In the genomic region with DNA sequence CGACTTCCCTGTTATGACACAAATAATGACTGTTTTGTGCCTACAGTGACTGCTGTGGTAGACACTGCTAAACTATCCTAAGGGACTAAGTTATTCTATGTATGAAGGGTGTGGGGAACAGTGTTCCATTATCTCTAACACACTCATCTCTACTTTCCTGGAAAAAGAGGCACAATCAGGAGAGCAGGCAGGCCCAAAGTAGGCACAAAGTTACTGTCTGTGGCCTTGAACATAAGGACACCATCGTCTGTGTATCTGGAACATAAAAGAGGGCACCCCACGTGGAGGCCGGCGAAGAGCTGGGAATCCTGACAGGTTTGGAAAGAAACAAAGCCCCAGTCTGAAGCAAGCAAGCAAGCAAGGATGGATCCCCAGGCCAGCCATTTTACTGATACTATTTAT, we compare ENCODE assay signal across 11 cellular contexts. TPM values are rescaled to one million over a fixed set of nuclear protein-coding genes. Genes with fewer than 3 reads are reported as not detected.
DNase-seq lines count a peak whose midpoint lies in the region; ATAC-seq and TF ChIP-seq lines count a peak whose summit lies in the region.
"Had no signal": no experiment of that assay in that cellular context is flagged by ENCODE, and none has a peak within 500 bp of the region (broad histone marks: within the 10 kb centered on the region; RNA-seq: fewer than 3 reads in every experiment).

No MANE protein-coding gene starts in this region.

- H3K27me3 ChIP-seq in right cardiac atrium (ENCODE audit: control insufficient read depth, insufficient read depth) (no peaks in the 10 kb centered on the region), stomach (no peaks in the 10 kb centered on the region), tibial artery (no peaks in the 10 kb centered on the region)

- DNase-seq in activated naive CD4-positive, alpha-beta T cell treated with anti-CD3 and anti-CD28 coated beads, Interleukin-2, amount 10 ng/mL, durations not matched to agents 7 days and 5 days, result no peak
- DNase-seq in activated naive CD4-positive, alpha-beta T cell treated with anti-CD3 and anti-CD28 coated beads, Interleukin-2, amount 50 U/mL, for 72 hours (ENCODE audit: low spot score in 2 of 2), result no peak
- no peak for DNase-seq in right cardiac atrium
- DNase-seq in stomach, result no peak
- no peak for DNase-seq in SHP77 treated with DMSO at 0.1 percent for 48 hours (lab: John Stamatoyannopoulos, UW)
- no peak for DNase-seq in tibial artery
- DNase-seq in NCI-H1436 (lab: John Stamatoyannopoulos, UW), result no peak
- DNase-seq: NCI-H187 treated with DMSO at 0.1 percent for 48 hours had no signal

- TF ChIP-seq POLR2A in stomach (IDR thresholded peaks at IDR 0.05), result no peak

- TF ChIP-seq CTCF in VCaP (conservative IDR thresholded peaks at IDR 0.05), result no peak
- no peak for TF ChIP-seq CTCF in stomach (IDR thresholded peaks at IDR 0.05)
- TF ChIP-seq CTCF in tibial artery (IDR thresholded peaks at IDR 0.05), result no peak

- 70% methylated on average over 5 of the region's 5 CpGs for WGBS in right cardiac atrium
- 56 to 73% (median 60%) methylated on average over 5 of the region's 5 CpGs for WGBS in stomach, 5 donors

- H3K4me3 ChIP-seq in right cardiac atrium (ENCODE audit: low read length), result peak overlapping the region; percentile 48
- H3K4me3 ChIP-seq in stomach, result peak overlapping the region in 2 of 4 donors; percentile 100
- H3K4me3 ChIP-seq in tibial artery, result no peak overlapping the region

- no peak overlapping the region for H3K27ac Mint-ChIP-seq in activated naive CD4-positive, alpha-beta T cell treated with anti-CD3 and anti-CD28 coated beads, Interleukin-2, amount 10 ng/mL, durations not matched to agents 7 days and 5 days
- peak overlapping the region in 1 of 2 donors; percentile 22 for H3K27ac Mint-ChIP-seq in activated naive CD4-positive, alpha-beta T cell treated with anti-CD3 and anti-CD28 coated beads, Interleukin-2, amount 50 U/mL, for 72 hours

- intact Hi-C loops in right cardiac atrium (cut with DNase I), result loop anchor here in 1 of 4 donors (10.0 kb wide), 1 partner anchor 131 kb away; a partner anchor contains a TSS
- intact Hi-C loops in stomach (cut with DNase I; ENCODE audit: low total_unique reads), result loop anchor here (5.0 kb wide), 1 partner anchor 119 kb away; no protein-coding TSS in a partner anchor
- intact Hi-C loops in tibial artery (cut with DNase I; ENCODE audit: low total_unique reads), result loop anchor here (5.0 to 10.0 kb wide), 2 partner anchors 121 to 229 kb away; a partner anchor contains a TSS

- H3K4me1 Mint-ChIP-seq in activated naive CD4-positive, alpha-beta T cell treated with anti-CD3 and anti-CD28 coated beads, Interleukin-2, amount 10 ng/mL, durations not matched to agents 7 days and 5 days, result peaks cover 32% of the 10 kb centered on the region

- H3K27ac ChIP-seq in VCaP (peak overlapping the region; percentile 83; the same call in 1 of the 2 replicates), right cardiac atrium (ENCODE audit: low read length) (peak overlapping the region; percentile 82), stomach (peak overlapping the region; percentile 51 to 89 (median 83)), tibial artery (no peak overlapping the region)

- CTCF ChIA-PET in activated naive CD4-positive, alpha-beta T cell treated with anti-CD3 and anti-CD28 coated beads, Interleukin-2, amount 10 ng/mL, durations not matched to agents 7 days and 5 days (lab: Charles Lee), result interaction anchor here (0.7 to 2.9 kb wide), 5 partner anchors 10 to 551 kb away, joined by 3 to 13 read pairs (median 6); a partner anchor contains a TSS

- H3K36me3 ChIP-seq in stomach, result peaks cover 15 to 31% (median 18%) of the 10 kb centered on the region in 4 donors
- peaks cover 5 to 21% (median 14%) of the 10 kb centered on the region in 3 donors for H3K36me3 ChIP-seq in tibial artery

- H3K9me3 ChIP-seq in right cardiac atrium (ENCODE audit: control insufficient read depth, low read length) (no peaks in the 10 kb centered on the region), stomach (no peaks in the 10 kb centered on the region), tibial artery (no peaks in the 10 kb centered on the region)

- peaks cover 8% of the 10 kb centered on the region for H3K36me3 Mint-ChIP-seq in activated naive CD4-positive, alpha-beta T cell treated with anti-CD3 and anti-CD28 coated beads, Interleukin-2, amount 10 ng/mL, durations not matched to agents 7 days and 5 days
- H3K36me3 Mint-ChIP-seq in activated naive CD4-positive, alpha-beta T cell treated with anti-CD3 and anti-CD28 coated beads, Interleukin-2, amount 50 U/mL, for 72 hours, result peaks cover 0 to 4% of the 10 kb centered on the region in 2 donors

- peaks cover 4% of the 10 kb centered on the region for H3K4me1 ChIP-seq in right cardiac atrium (ENCODE audit: control insufficient read depth, insufficient read depth, low read length)
- H3K4me1 ChIP-seq in stomach, result peaks cover 21 to 40% (median 32%) of the 10 kb centered on the region in 4 donors
- peaks cover 0 to 16% (median 10%) of the 10 kb centered on the region in 4 donors for H3K4me1 ChIP-seq in tibial artery

- H3K27me3 Mint-ChIP-seq in activated naive CD4-positive, alpha-beta T cell treated with anti-CD3 and anti-CD28 coated beads, Interleukin-2, amount 10 ng/mL, durations not matched to agents 7 days and 5 days, result peaks cover 23% of the 10 kb centered on the region

- H3K9me3 Mint-ChIP-seq in activated naive CD4-positive, alpha-beta T cell treated with anti-CD3 and anti-CD28 coated beads, Interleukin-2, amount 10 ng/mL, durations not matched to agents 7 days and 5 days, result no peaks in the 10 kb centered on the region
- H3K9me3 Mint-ChIP-seq in activated naive CD4-positive, alpha-beta T cell treated with anti-CD3 and anti-CD28 coated beads, Interleukin-2, amount 50 U/mL, for 72 hours, result no peaks in the 10 kb centered on the region

- ATAC-seq in activated naive CD4-positive, alpha-beta T cell treated with anti-CD3 and anti-CD28 coated beads, Interleukin-2, amount 50 U/mL, for 72 hours, result no peak
- ATAC-seq in right cardiac atrium, result no peak
- ATAC-seq: left lobe of liver had no signal

- no peak for TF ChIP-seq EP300 in stomach (IDR thresholded peaks at IDR 0.05)

- peak overlapping the region; percentile 100 for H3K4me3 Mint-ChIP-seq in activated naive CD4-positive, alpha-beta T cell treated with anti-CD3 and anti-CD28 coated beads, Interleukin-2, amount 10 ng/mL, durations not matched to agents 7 days and 5 days

RNA-seq across cellular contexts. Expression of a gene that starts 1.5 kb away (rescaled TPM):
- 10 to 100 TPM in 1 of 2 donors, 1 to 10 TPM in 1; 9.1 to 22.4 TPM for total RNA-seq in activated naive CD4-positive, alpha-beta T cell treated with anti-CD3 and anti-CD28 coated beads, Interleukin-2, amount 50 U/mL, for 72 hours
- total RNA-seq in right cardiac atrium (10 to 100 TPM; 43.5 to 60.7 (median 52.7) TPM), stomach (100 to 1,000 TPM in 3 of 5 donors, 10 to 100 TPM in 2; 62.6 to 241 (median 122) TPM)
- polyA plus RNA-seq in right cardiac atrium (28.9 TPM), stomach (10 to 100 TPM; 16.6 to 54.1 (median 19.7) TPM)

RNA-seq across cellular contexts. Expression of a gene that starts 15.4 kb away (rescaled TPM):
- total RNA-seq in activated naive CD4-positive, alpha-beta T cell treated with anti-CD3 and anti-CD28 coated beads, Interleukin-2, amount 50 U/mL, for 72 hours, result not detected
- total RNA-seq in right cardiac atrium (not detected), stomach (not detected)
- polyA plus RNA-seq in right cardiac atrium (not detected), stomach (not detected)
- total RNA-seq: dermis microvascular lymphatic vessel endothelial cell, left lobe of liver had no signal

RNA-seq across cellular contexts. Expression of a gene that starts 36.7 kb away (rescaled TPM):
- total RNA-seq in activated naive CD4-positive, alpha-beta T cell treated with anti-CD3 and anti-CD28 coated beads, Interleukin-2, amount 50 U/mL, for 72 hours, result not detected
- total RNA-seq in right cardiac atrium (not detected), stomach (not detected)
- polyA plus RNA-seq in right cardiac atrium (not detected), stomach (not detected)
- total RNA-seq: left lobe of liver had no signal

Comparison
In these comparisons a context has a peak if more than half of its experiments do, and no peak if none do; other contexts are left out.
1. H3K27ac ChIP-seq: peak in VCaP (single experiment), right cardiac atrium (single experiment) and stomach (5 of 5); none in tibial artery (0 of 2).